In the genomic region with DNA sequence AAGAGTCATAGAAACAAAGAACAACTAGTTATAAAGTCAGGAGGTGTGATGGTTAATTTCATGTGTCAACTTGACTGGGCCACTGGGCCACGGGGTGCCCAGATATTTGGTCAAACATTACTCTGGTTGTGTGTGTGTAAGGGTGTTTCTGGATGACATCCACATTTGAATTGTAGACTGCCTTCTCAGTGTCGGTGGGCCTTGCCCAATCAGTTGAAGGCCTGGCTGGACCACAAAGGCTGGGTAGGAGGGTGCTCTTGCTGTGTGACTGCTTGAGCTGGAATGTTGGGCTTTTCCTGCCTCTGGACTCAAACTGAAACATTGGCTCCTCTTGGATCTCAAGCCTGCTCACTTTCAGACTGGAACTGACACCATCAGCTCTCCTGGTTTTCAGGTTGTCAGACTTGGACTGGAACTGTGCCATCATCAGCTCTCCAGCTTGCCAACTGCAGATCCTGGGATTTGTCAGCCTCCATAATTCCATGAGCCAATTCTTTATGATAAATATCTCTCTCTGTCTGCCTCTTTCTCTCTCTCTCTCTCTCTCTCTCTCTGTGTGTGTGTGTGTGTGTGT, we compare ENCODE assay signal across 16 cellular contexts. TPM values are rescaled to one million over a fixed set of nuclear protein-coding genes. Genes with fewer than 3 reads are reported as not detected.
DNase-seq lines count a peak whose midpoint lies in the region; ATAC-seq and TF ChIP-seq lines count a peak whose summit lies in the region.
"Had no signal": no experiment of that assay in that cellular context is flagged by ENCODE, and none has a peak within 500 bp of the region (broad histone marks: within the 10 kb centered on the region; RNA-seq: fewer than 3 reads in every experiment).

No MANE protein-coding gene starts in this region.

- H4K20me1 ChIP-seq in GM23248 (ENCODE audit: insufficient read depth), result no peaks in the 10 kb centered on the region
- H4K20me1 ChIP-seq: BLaER1 had no signal

- H3K27ac Mint-ChIP-seq in Caco-2 (ENCODE audit: unreplicated experiment), result no peak overlapping the region
- H3K27ac Mint-ChIP-seq: CD8-positive, alpha-beta memory T cell had no signal

- ATAC-seq in heart right ventricle (no peak), HG02870 (IDR thresholded peaks at IDR 0.05; ENCODE audit: unreplicated experiment) (no peak), HG02981 (IDR thresholded peaks at IDR 0.05; ENCODE audit: unreplicated experiment) (no peak)

- no peaks in the 10 kb centered on the region for H3K9me3 ChIP-seq in GM23248 (ENCODE audit: low read depth)
- no peaks in the 10 kb centered on the region for H3K9me3 ChIP-seq in heart right ventricle
- peaks cover 7% of the 10 kb centered on the region; the same call in 1 of the 2 replicates for H3K9me3 ChIP-seq in Caco-2
- H3K9me3 ChIP-seq: BLaER1 had no signal

- H3K4me3 Mint-ChIP-seq in Caco-2 (ENCODE audit: unreplicated experiment), result no peak overlapping the region
- H3K4me3 Mint-ChIP-seq: CD8-positive, alpha-beta memory T cell had no signal

- H3K9me3 Mint-ChIP-seq in Caco-2 (ENCODE audit: unreplicated experiment), result no peaks in the 10 kb centered on the region
- H3K9me3 Mint-ChIP-seq: CD8-positive, alpha-beta memory T cell had no signal

- 81 to 100% methylated on average over 2 of the region's 2 CpGs for WGBS in GM23248 (ENCODE audit: low coverage in 1 of 2, low lambda C conversion rate in 2 of 2, missing lambda C conversion rate in 2 of 2), 2 experiments
- 98 to 100% methylated on average over 2 of the region's 2 CpGs for WGBS in heart right ventricle, 2 donors

- H3K36me3 ChIP-seq in GM23248 (ENCODE audit: low read depth), result no peaks in the 10 kb centered on the region
- no peaks in the 10 kb centered on the region for H3K36me3 ChIP-seq in rectal smooth muscle tissue (ENCODE audit: control insufficient read depth, insufficient read depth, low read length)
- H3K36me3 ChIP-seq in heart right ventricle, result no peaks in the 10 kb centered on the region
- no peaks in the 10 kb centered on the region for H3K36me3 ChIP-seq in Caco-2 (ENCODE audit: control insufficient read depth, insufficient read depth, low read length)
- H3K36me3 ChIP-seq: BLaER1 had no signal

- no peaks in the 10 kb centered on the region for H3K27me3 ChIP-seq in GM23248 (replicated peaks; ENCODE audit: insufficient read depth)
- H3K27me3 ChIP-seq in rectal smooth muscle tissue (ENCODE audit: control insufficient read depth, insufficient read depth, low read length), result peaks cover 3% of the 10 kb centered on the region
- H3K27me3 ChIP-seq in heart right ventricle, result peaks cover 0 to 29% (median 0%) of the 10 kb centered on the region in 7 donors
- no peaks in the 10 kb centered on the region for H3K27me3 ChIP-seq in Caco-2 (replicated peaks; ENCODE audit: control insufficient read depth, insufficient read depth, low read length)
- H3K27me3 ChIP-seq: BLaER1 had no signal

- BruUV-seq in Caco-2 (replicated peaks; lab: Mats Ljungman, UMichigan), result no TSS peak

- H3K79me2 ChIP-seq in GM23248 (ENCODE audit: insufficient read depth), result no peaks in the 10 kb centered on the region

- no peaks in the 10 kb centered on the region for H3K36me3 Mint-ChIP-seq in Caco-2 (ENCODE audit: insufficient read depth, unreplicated experiment)
- H3K36me3 Mint-ChIP-seq: CD8-positive, alpha-beta memory T cell had no signal

- H3K27me3 Mint-ChIP-seq in Caco-2 (ENCODE audit: insufficient read depth, unreplicated experiment), result no peaks in the 10 kb centered on the region

- H2AFZ ChIP-seq in GM23248, result no peak overlapping the region

- in situ Hi-C loops in GM23248 (cut with MboI), result no loop called here

- H3F3A ChIP-seq in GM23248 (ENCODE audit: insufficient read depth), result peaks cover 15% of the 10 kb centered on the region; the same call in 1 of the 2 replicates

- H3K27ac ChIP-seq in GM23248 (no peak overlapping the region), rectal smooth muscle tissue (ENCODE audit: low read depth, low read length) (peak overlapping the region; percentile 44), heart right ventricle (no peak overlapping the region)
- H3K27ac ChIP-seq: BLaER1 had no signal

- H3K4me1 Mint-ChIP-seq in Caco-2 (ENCODE audit: low read depth, unreplicated experiment), result peaks cover 33% of the 10 kb centered on the region

- H3K4me1 ChIP-seq in GM23248 (ENCODE audit: insufficient read depth), result peaks cover 23% of the 10 kb centered on the region
- peaks cover 4% of the 10 kb centered on the region for H3K4me1 ChIP-seq in rectal smooth muscle tissue (ENCODE audit: control insufficient read depth, insufficient read depth, low read length)
- H3K4me1 ChIP-seq in heart right ventricle, result peaks cover 0 to 30% (median 10%) of the 10 kb centered on the region in 9 donors
- H3K4me1 ChIP-seq in Caco-2, result peaks cover 37% of the 10 kb centered on the region

- POLR2A ChIA-PET in Caco-2 (lab: Charles Lee), result no interaction called here

- DNase-seq in GM23248 (peak; percentile 21), NCI-H226 (peak; percentile 20), dermis blood vessel endothelial cell (peak; percentile 45), heart right ventricle (no peak), Caco-2 (no peak)
- DNase-seq: CD8-positive, alpha-beta memory T cell; KG1; NCI-H1694; NCI-H2107; Right ventricle myocardium superior had no signal

- TF ChIP-seq CTCF in heart right ventricle (IDR thresholded peaks at IDR 0.05) (no peak), Caco-2 (IDR thresholded peaks at IDR 0.05; ENCODE audit: insufficient read depth in 1 of 2, low read depth in 1 of 2, low read length in 1 of 2, severe bottlenecking in 1 of 2, unreplicated experiment in 1 of 2) (no peak)

- CTCF ChIA-PET in Caco-2 (lab: Charles Lee), result no interaction called here

- H3K9me2 ChIP-seq in GM23248 (ENCODE audit: insufficient read depth), result no peaks in the 10 kb centered on the region

- no peak overlapping the region for H3K4me2 ChIP-seq in GM23248 (ENCODE audit: unreplicated experiment)
- H3K4me2 ChIP-seq: BLaER1 had no signal

- intact Hi-C loops in heart right ventricle (cut with DNase I), result loop anchor here in 1 of 10 donors (5.0 kb wide), 1 partner anchor 104 kb away; no protein-coding TSS in a partner anchor
- intact Hi-C loops in Caco-2 (cut with micrococcal nuclease; ENCODE audit: unreplicated experiment), result loop anchor here (10.0 kb wide), 1 partner anchor 306 kb away; no protein-coding TSS in a partner anchor

- H3K9ac ChIP-seq in GM23248, result no peak overlapping the region
- no peak overlapping the region for H3K9ac ChIP-seq in rectal smooth muscle tissue (ENCODE audit: low read length)
- H3K9ac ChIP-seq: BLaER1 had no signal

- H3K4me3 ChIP-seq in GM23248 (no peak overlapping the region), rectal smooth muscle tissue (ENCODE audit: low read length) (no peak overlapping the region), heart right ventricle (no peak overlapping the region), Caco-2 (ENCODE audit: low read depth, low read length) (no peak overlapping the region)
- H3K4me3 ChIP-seq: BLaER1 had no signal

RNA-seq across cellular contexts. Expression of gene CLDN34, which starts 41.4 kb away (rescaled TPM):
- not detected in 2 replicates for total RNA-seq in GM23248 (2014; rRNA removed; shearing (Covaris generic))
- not detected in 2 replicates for polyA plus RNA-seq in GM23248 (2016; fragmentation: Nextera tagmentation; extraction: Ambion mirVana)
- total RNA-seq in dermis blood vessel endothelial cell, result not detected in 2 replicates
- total RNA-seq in heart right ventricle, result not detected
- polyA plus RNA-seq in heart right ventricle, result not detected
- not detected in 2 replicates for total RNA-seq in Caco-2 (2022)
- total RNA-seq: CD8-positive, alpha-beta memory T cell; HT1080; MCF 10A; Right ventricle myocardium superior had no signal
- polyA plus RNA-seq: CD8-positive, alpha-beta memory T cell had no signal

Comparison
In these comparisons a context has a peak if more than half of its experiments do, and no peak if none do; other contexts are left out.
1. DNase-seq: peak in GM23248 (single experiment), NCI-H226 (single experiment) and dermis blood vessel endothelial cell (single experiment); none in heart right ventricle (0 of 2) and Caco-2 (0 of 2).